Comparison of ENCODE assay signal across 18 cellular contexts in genomic region chr11:66869471-66869870, GRCh38. TPM values are rescaled to one million over a fixed set of nuclear protein-coding genes. Genes with fewer than 3 reads are reported as not detected.
"Had no signal": no experiment of that assay in that cellular context is flagged by ENCODE, and none has a peak within 500 bp of the region (broad histone marks: within the 10 kb centered on the region; RNA-seq: fewer than 3 reads in every experiment).

No MANE protein-coding gene starts in this region.

- H3K4me2 ChIP-seq: hepatocyte had no signal

- H3K36me3 Mint-ChIP-seq: activated CD4-positive, alpha-beta memory T cell treated with anti-CD3 and anti-CD28 coated beads for 36 hours had no signal

- H3K27ac ChIP-seq: dorsolateral prefrontal cortex, epithelial cell of prostate, foreskin keratinocyte, hepatocyte, parathyroid adenoma, transverse colon, uterus, VCaP had no signal

- DNase-seq: activated naive CD4-positive, alpha-beta T cell; activated T-cell treated with anti-CD3 and anti-CD28 coated beads for 4 hours; dorsolateral prefrontal cortex; foreskin keratinocyte; stimulated activated CD4-positive, alpha-beta T cell treated with anti-CD3 and anti-CD28 coated beads, Interleukin-12 subunit alpha, Interleukin-12 subunit beta, amount 100 ng/mL, for 4 hours; stimulated activated CD4-positive, alpha-beta T cell treated with anti-CD3 and anti-CD28 coated beads, Interleukin-1b, Interleukin-23, amount 100 ng/mL, for 48 hours; T-helper 2 cell; transverse colon; uterus had no signal

- H3K9me3 ChIP-seq: transverse colon, uterus had no signal

- H3K4me3 Mint-ChIP-seq: activated CD4-positive, alpha-beta memory T cell treated with anti-CD3 and anti-CD28 coated beads for 36 hours; brain; stimulated activated naive CD8-positive, alpha-beta T cell treated with anti-CD3 and anti-CD28 coated beads, Interleukin-15, Interleukin-2, amounts not matched to agents 100 ng/mL and 50 ng/mL, for 24 hours had no signal

- H3K4me3 ChIP-seq: dorsolateral prefrontal cortex, hepatocyte, transverse colon, uterus had no signal

- H3K27ac Mint-ChIP-seq: activated CD4-positive, alpha-beta memory T cell treated with anti-CD3 and anti-CD28 coated beads for 36 hours; activated T-helper 17 cell treated with anti-CD3 and anti-CD28 coated beads, Interleukin-2, amount 50 U/mL, for 72 hours; brain; stimulated activated naive CD8-positive, alpha-beta T cell treated with anti-CD3 and anti-CD28 coated beads, Interleukin-15, Interleukin-2, amounts not matched to agents 100 ng/mL and 50 ng/mL, for 24 hours had no signal

- H3K9me3 Mint-ChIP-seq: activated CD4-positive, alpha-beta memory T cell treated with anti-CD3 and anti-CD28 coated beads for 36 hours; activated T-helper 17 cell treated with anti-CD3 and anti-CD28 coated beads, Interleukin-2, amount 50 U/mL, for 72 hours; brain; naive thymus-derived CD4-positive, alpha-beta T cell; stimulated activated naive CD8-positive, alpha-beta T cell treated with anti-CD3 and anti-CD28 coated beads, Interleukin-15, Interleukin-2, amounts not matched to agents 100 ng/mL and 50 ng/mL, for 24 hours had no signal

- H3K36me3 ChIP-seq: transverse colon, uterus had no signal

- H2AFZ ChIP-seq: hepatocyte, parathyroid adenoma had no signal

- H3K27me3 ChIP-seq: dorsolateral prefrontal cortex, foreskin keratinocyte, hepatocyte, transverse colon, uterus had no signal

- H3K4me1 ChIP-seq: parathyroid adenoma, uterus had no signal

- H3K27me3 Mint-ChIP-seq: activated CD4-positive, alpha-beta memory T cell treated with anti-CD3 and anti-CD28 coated beads for 36 hours; activated T-helper 17 cell treated with anti-CD3 and anti-CD28 coated beads, Interleukin-2, amount 50 U/mL, for 72 hours; brain; stimulated activated naive CD8-positive, alpha-beta T cell treated with anti-CD3 and anti-CD28 coated beads, Interleukin-15, Interleukin-2, amounts not matched to agents 100 ng/mL and 50 ng/mL, for 24 hours had no signal

- H3K9ac ChIP-seq: parathyroid adenoma had no signal

- H3K4me1 Mint-ChIP-seq: activated T-helper 17 cell treated with anti-CD3 and anti-CD28 coated beads, Interleukin-2, amount 50 U/mL, for 72 hours had no signal

- H3K79me2 ChIP-seq: hepatocyte, parathyroid adenoma had no signal

RNA-seq across cellular contexts. Expression of gene LRFN4, which starts 12.6 kb away (rescaled TPM):
- polyA plus RNA-seq: naive thymus-derived CD4-positive, alpha-beta T cell had no signal
